ENCODE assay signal across 2 cellular contexts in genomic region chr2:113277474-113278072, GRCh38.
TF ChIP-seq lines count a peak whose summit lies in the region.

No MANE protein-coding gene starts in this region.

TF ChIP-seq in SK-N-SH, 30 proteins besides CTCF, POLR2A, EP300 and RAD21 (continued from another document):
- TF ChIP-seq REST (IDR thresholded peaks at IDR 0.05; ENCODE audit: low read depth, low read length): no peak
- TF ChIP-seq SMC3 (IDR thresholded peaks at IDR 0.05; ENCODE audit: low read depth, low read length): no peak
- no peak for TF ChIP-seq TCF12 (IDR thresholded peaks at IDR 0.05)
- TF ChIP-seq, protein P1, sequence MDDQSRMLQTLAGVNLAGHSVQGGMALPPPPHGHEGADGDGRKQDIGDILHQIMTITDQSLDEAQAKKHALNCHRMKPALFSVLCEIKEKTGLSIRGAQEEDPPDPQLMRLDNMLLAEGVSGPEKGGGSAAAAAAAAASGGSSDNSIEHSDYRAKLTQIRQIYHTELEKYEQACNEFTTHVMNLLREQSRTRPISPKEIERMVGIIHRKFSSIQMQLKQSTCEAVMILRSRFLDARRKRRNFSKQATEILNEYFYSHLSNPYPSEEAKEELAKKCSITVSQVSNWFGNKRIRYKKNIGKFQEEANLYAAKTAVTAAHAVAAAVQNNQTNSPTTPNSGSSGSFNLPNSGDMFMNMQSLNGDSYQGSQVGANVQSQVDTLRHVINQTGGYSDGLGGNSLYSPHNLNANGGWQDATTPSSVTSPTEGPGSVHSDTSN (IDR thresholded peaks at IDR 0.05): no peak
- TF ChIP-seq FOXM1 (IDR thresholded peaks at IDR 0.05; ENCODE audit: low read depth): no peak
- no peak for TF ChIP-seq JUND (IDR thresholded peaks at IDR 0.05)
- TF ChIP-seq EZH2phosphoT487 (IDR thresholded peaks at IDR 0.05; ENCODE audit: borderline replicate concordance, low read depth): no peak
- TF ChIP-seq, protein P2, sequence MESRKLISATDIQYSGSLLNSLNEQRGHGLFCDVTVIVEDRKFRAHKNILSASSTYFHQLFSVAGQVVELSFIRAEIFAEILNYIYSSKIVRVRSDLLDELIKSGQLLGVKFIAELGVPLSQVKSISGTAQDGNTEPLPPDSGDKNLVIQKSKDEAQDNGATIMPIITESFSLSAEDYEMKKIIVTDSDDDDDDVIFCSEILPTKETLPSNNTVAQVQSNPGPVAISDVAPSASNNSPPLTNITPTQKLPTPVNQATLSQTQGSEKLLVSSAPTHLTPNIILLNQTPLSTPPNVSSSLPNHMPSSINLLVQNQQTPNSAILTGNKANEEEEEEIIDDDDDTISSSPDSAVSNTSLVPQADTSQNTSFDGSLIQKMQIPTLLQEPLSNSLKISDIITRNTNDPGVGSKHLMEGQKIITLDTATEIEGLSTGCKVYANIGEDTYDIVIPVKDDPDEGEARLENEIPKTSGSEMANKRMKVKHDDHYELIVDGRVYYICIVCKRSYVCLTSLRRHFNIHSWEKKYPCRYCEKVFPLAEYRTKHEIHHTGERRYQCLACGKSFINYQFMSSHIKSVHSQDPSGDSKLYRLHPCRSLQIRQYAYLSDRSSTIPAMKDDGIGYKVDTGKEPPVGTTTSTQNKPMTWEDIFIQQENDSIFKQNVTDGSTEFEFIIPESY (IDR thresholded peaks at IDR 0.05; ENCODE audit: borderline replicate concordance, low read depth): no peak

TF ChIP-seq in SK-N-SH treated with all-trans-retinoic acid at 6 μM for 48 hours, 23 proteins besides CTCF, POLR2A, EP300 and RAD21 (continued from another document):
- TF ChIP-seq, protein P3, sequence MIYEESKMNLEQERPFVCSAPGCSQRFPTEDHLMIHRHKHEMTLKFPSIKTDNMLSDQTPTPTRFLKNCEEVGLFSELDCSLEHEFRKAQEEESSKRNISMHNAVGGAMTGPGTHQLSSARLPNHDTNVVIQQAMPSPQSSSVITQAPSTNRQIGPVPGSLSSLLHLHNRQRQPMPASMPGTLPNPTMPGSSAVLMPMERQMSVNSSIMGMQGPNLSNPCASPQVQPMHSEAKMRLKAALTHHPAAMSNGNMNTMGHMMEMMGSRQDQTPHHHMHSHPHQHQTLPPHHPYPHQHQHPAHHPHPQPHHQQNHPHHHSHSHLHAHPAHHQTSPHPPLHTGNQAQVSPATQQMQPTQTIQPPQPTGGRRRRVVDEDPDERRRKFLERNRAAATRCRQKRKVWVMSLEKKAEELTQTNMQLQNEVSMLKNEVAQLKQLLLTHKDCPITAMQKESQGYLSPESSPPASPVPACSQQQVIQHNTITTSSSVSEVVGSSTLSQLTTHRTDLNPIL (CRISPR knock-in tag; IDR thresholded peaks at IDR 0.05; ENCODE audit: low read depth): no peak
TF ChIP-seq in SK-N-SH treated with all-trans-retinoic acid at 6 μM for 48 hours: peak in this region for 0.
